ENCODE assay signal across 28 cellular contexts in the genomic region with DNA sequence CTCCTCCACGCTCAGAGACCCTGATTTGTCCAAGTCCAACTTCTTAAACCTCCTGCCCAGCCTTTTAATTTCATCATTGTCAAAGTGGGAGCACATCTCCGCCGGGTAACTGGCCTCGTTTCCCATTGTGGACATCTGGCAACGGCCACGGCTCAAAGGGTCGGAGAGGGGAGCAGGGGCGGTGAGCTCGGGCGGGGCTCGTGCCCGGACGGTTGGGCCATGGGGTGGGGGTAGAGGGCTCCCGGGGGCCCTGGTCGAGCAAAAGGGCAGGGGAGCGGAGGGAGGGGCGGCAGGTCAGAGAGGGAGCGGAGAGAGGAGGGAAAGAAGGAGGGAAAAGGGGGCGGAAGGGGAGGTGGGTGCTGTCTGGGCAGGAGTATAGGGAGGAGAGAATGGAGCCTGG. TPM values are rescaled to one million over a fixed set of nuclear protein-coding genes. Genes with fewer than 3 reads are reported as not detected.
A peak's percentile ranks its signal among the peaks of the same experiment; 100 is the strongest.
DNase-seq lines count a peak whose midpoint lies in the region; ATAC-seq, FAIRE-seq and TF ChIP-seq lines count a peak whose summit lies in the region.
"Had no signal": no experiment of that assay in that cellular context is flagged by ENCODE, and none has a peak within 500 bp of the region (broad histone marks: within the 10 kb centered on the region; RNA-seq: fewer than 3 reads in every experiment).

A gene with protein sequence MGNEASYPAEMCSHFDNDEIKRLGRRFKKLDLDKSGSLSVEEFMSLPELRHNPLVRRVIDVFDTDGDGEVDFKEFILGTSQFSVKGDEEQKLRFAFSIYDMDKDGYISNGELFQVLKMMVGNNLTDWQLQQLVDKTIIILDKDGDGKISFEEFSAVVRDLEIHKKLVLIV (minus strand): TSS at position 174 of the 400 bp plus-strand sequence. CDS start 48 bp downstream, at position 126.

- H3K18ac ChIP-seq in H1 (ENCODE audit: extremely low read depth, low read length), result no peak within 1 kb of the TSS

- H2AK5ac ChIP-seq in H1 (ENCODE audit: low read depth, low read length), result no peak within 1 kb of the TSS

- no peak within 1 kb of the TSS for H4K5ac ChIP-seq in H1 (ENCODE audit: insufficient read length, low read depth, low read length)

- WGBS in H1 (ENCODE audit: extremely low coverage in 1 of 2, insufficient coverage in 1 of 2, insufficient read length in 1 of 2, insufficient replicate concordance in 2 of 2, low coverage in 1 of 2, low lambda C conversion rate in 2 of 2, missing lambda C conversion rate in 1 of 2), 2 experiments, result 96% methylated on average over 4 of the region's 19 CpGs; no CpG with 5 or more reads in 1 of the 2 experiments

- no peak for TF ChIP-seq POLR2A in H1 (IDR thresholded peaks at IDR 0.05; ENCODE audit: control extremely low read depth in 1 of 2, low read depth in 2 of 2, low read length in 2 of 2)

- H4K20me1 ChIP-seq in H1 (replicated peaks in 1 of 2; ENCODE audit: control insufficient read depth in 1 of 2, insufficient read depth in 2 of 2, low read length in 2 of 2), result no peaks in the 10 kb centered on the region
- H4K20me1 ChIP-seq: BLaER1 treated with 17β-estradiol and CSF1 and Interleukin-3, amounts not matched to agents 10 nM and 100 nM had no signal

- no peak within 1 kb of the TSS for H3K9ac ChIP-seq in H1 (replicated peaks in 1 of 4; ENCODE audit: extremely low read depth in 1 of 4, low read depth in 3 of 4, low read length in 3 of 4)
- H3K9ac ChIP-seq: BLaER1 treated with 17β-estradiol and CSF1 and Interleukin-3, amounts not matched to agents 10 nM and 100 nM; GM23248 had no signal

- H2BK120ac ChIP-seq in H1 (replicated peaks; ENCODE audit: low read depth, low read length), result no peak within 1 kb of the TSS

- no peaks in the 10 kb centered on the region for H3K36me3 Mint-ChIP-seq in stimulated activated memory B cell treated with anti-CD40 and anti-IgM and Interleukin-4, amounts not matched to agents 10 μg/mL and 1 μg/mL and 100 μg/mL, for 72 hours
- H3K36me3 Mint-ChIP-seq: CD14-positive monocyte; CD4-positive, alpha-beta memory T cell had no signal

- no peak within 1 kb of the TSS for H3K4me3 Mint-ChIP-seq in stimulated activated naive CD8-positive, alpha-beta T cell treated with anti-CD3 and anti-CD28 coated beads, Interleukin-15, amount 100 ng/mL, for 72 hours
- H3K4me3 Mint-ChIP-seq in stimulated activated memory B cell treated with anti-CD40 and anti-IgM and Interleukin-4, amounts not matched to agents 10 μg/mL and 1 μg/mL and 100 μg/mL, for 72 hours, result no peak within 1 kb of the TSS
- H3K4me3 Mint-ChIP-seq: CD4-positive, alpha-beta memory T cell; HFFc6 had no signal

- no peaks in the 10 kb centered on the region for H3K9me3 ChIP-seq in H1 (ENCODE audit: insufficient read depth in 2 of 2, low read depth in 1 of 2, low read length in 1 of 2)
- H3K9me3 ChIP-seq: A549; BE2C; BLaER1 treated with 17β-estradiol and CSF1 and Interleukin-3, amounts not matched to agents 10 nM and 100 nM; HAP-1 had no signal

- no peak within 1 kb of the TSS for H3K14ac ChIP-seq in H1 (ENCODE audit: insufficient read length)

- H3K4me1 Mint-ChIP-seq in stimulated activated naive CD8-positive, alpha-beta T cell treated with anti-CD3 and anti-CD28 coated beads, Interleukin-15, amount 100 ng/mL, for 72 hours, result no peaks in the 10 kb centered on the region
- no peaks in the 10 kb centered on the region for H3K4me1 Mint-ChIP-seq in stimulated activated memory B cell treated with anti-CD40 and anti-IgM and Interleukin-4, amounts not matched to agents 10 μg/mL and 1 μg/mL and 100 μg/mL, for 72 hours
- H3K4me1 Mint-ChIP-seq: CD14-positive monocyte; CD4-positive, alpha-beta memory T cell had no signal

- no peaks in the 10 kb centered on the region for H3K23me2 ChIP-seq in H1 (ENCODE audit: low read depth, low read length)

- no peak for DNase-seq in stimulated activated naive CD8-positive, alpha-beta T cell treated with anti-CD3 and anti-CD28 coated beads, Interleukin-15, amount 100 ng/mL, for 72 hours
- no peak for DNase-seq in stimulated activated naive CD8-positive, alpha-beta T cell treated with anti-CD3 and anti-CD28 coated beads, Interleukin-15, Interleukin-2, amounts not matched to agents 100 U/mL and 50 U/mL, for 24 hours
- DNase-seq in H1 (ENCODE audit: low read depth in 1 of 2, low spot score in 2 of 2) (no peak), HUDEP-2 (lab: John Stamatoyannopoulos, UW; ENCODE audit: unreplicated experiment in 76 of 76) (no peak)
- DNase-seq: 8988T; ACHN; AML-193; BE2C; Calu3; CD4-positive, alpha-beta memory T cell; COR-L47; DMS53; DMS79 treated with DMSO at 0.1 percent for 48 hours; GF-D8; GM23248; HFFc6 had no signal

- H2BK5ac ChIP-seq in H1 (ENCODE audit: low read depth, low read length), result no peak within 1 kb of the TSS

- H3K79me2 ChIP-seq in H1 (ENCODE audit: control insufficient read depth in 1 of 2, insufficient read depth in 2 of 2, low read length in 2 of 2), result no peaks in the 10 kb centered on the region

- ATAC-seq in stimulated activated naive CD8-positive, alpha-beta T cell treated with anti-CD3 and anti-CD28 coated beads, Interleukin-15, amount 100 ng/mL, for 72 hours, result peak; percentile 71
- ATAC-seq in stimulated activated naive CD8-positive, alpha-beta T cell treated with anti-CD3 and anti-CD28 coated beads, Interleukin-15, Interleukin-2, amounts not matched to agents 100 U/mL and 50 U/mL, for 24 hours, result no peak
- ATAC-seq in stimulated activated memory B cell treated with anti-CD40 and anti-IgM and Interleukin-4, amounts not matched to agents 10 μg/mL and 1 μg/mL and 100 μg/mL, for 72 hours, result peak; percentile 58
- ATAC-seq in HG03439 (IDR thresholded peaks at IDR 0.05; ENCODE audit: unreplicated experiment) (no peak), GM18519 (IDR thresholded peaks at IDR 0.05; ENCODE audit: low FRiP score, unreplicated experiment) (no peak)
- ATAC-seq: A549 had no signal

- no peak within 1 kb of the TSS for H2BK15ac ChIP-seq in H1 (ENCODE audit: low read length)

- peak within 1 kb of the TSS; percentile 53; the same call in 1 of the 2 replicates for H4K8ac ChIP-seq in H1 (ENCODE audit: extremely low read depth, insufficient read depth, low read length)

- H2BK20ac ChIP-seq in H1 (ENCODE audit: low read length), result no peak within 1 kb of the TSS

- H3K27ac ChIP-seq in H1 (ENCODE audit: low read depth, low read length), result no peak within 1 kb of the TSS
- H3K27ac ChIP-seq: A549; BLaER1 treated with 17β-estradiol and CSF1 and Interleukin-3, amounts not matched to agents 10 nM and 100 nM; GM23248 had no signal

- no peak for TF ChIP-seq CTCF in H1 (IDR thresholded peaks at IDR 0.05; ENCODE audit: control extremely low read depth in 1 of 3, insufficient read depth in 1 of 3, low read depth in 1 of 3, low read length in 3 of 3)

- H3K9me3 Mint-ChIP-seq in stimulated activated naive CD8-positive, alpha-beta T cell treated with anti-CD3 and anti-CD28 coated beads, Interleukin-15, amount 100 ng/mL, for 72 hours, result no peaks in the 10 kb centered on the region
- H3K9me3 Mint-ChIP-seq in stimulated activated memory B cell treated with anti-CD40 and anti-IgM and Interleukin-4, amounts not matched to agents 10 μg/mL and 1 μg/mL and 100 μg/mL, for 72 hours, result no peaks in the 10 kb centered on the region
- H3K9me3 Mint-ChIP-seq: CD4-positive, alpha-beta memory T cell; HFFc6 had no signal

- no peak for FAIRE-seq in H1 (lab: Jason Lieb, UNC)
- FAIRE-seq: A549, GM12891, GM18507, H54 had no signal

- no peaks in the 10 kb centered on the region for H3K27me3 Mint-ChIP-seq in stimulated activated naive CD8-positive, alpha-beta T cell treated with anti-CD3 and anti-CD28 coated beads, Interleukin-15, amount 100 ng/mL, for 72 hours
- no peaks in the 10 kb centered on the region for H3K27me3 Mint-ChIP-seq in stimulated activated memory B cell treated with anti-CD40 and anti-IgM and Interleukin-4, amounts not matched to agents 10 μg/mL and 1 μg/mL and 100 μg/mL, for 72 hours

- H3K4me3 ChIP-seq in H1 (ENCODE audit: extremely low read depth in 1 of 4, insufficient read depth in 2 of 4, low read depth in 3 of 4, low read length in 4 of 4), result no peak within 1 kb of the TSS
- H3K4me3 ChIP-seq: A549; BLaER1 treated with 17β-estradiol and CSF1 and Interleukin-3, amounts not matched to agents 10 nM and 100 nM; GM23248; HAP-1 had no signal

- H2BK12ac ChIP-seq in H1 (ENCODE audit: low read depth, low read length), result no peak within 1 kb of the TSS

- no peak for TF ChIP-seq RAD21 in H1 (IDR thresholded peaks at IDR 0.05 in 1 of 2, conservative IDR thresholded peaks at IDR 0.05 in 1 of 2; ENCODE audit: low read depth in 2 of 2, low read length in 2 of 2)

- H3K56ac ChIP-seq in H1 (replicated peaks; ENCODE audit: insufficient read length, low read depth, low read length), result no peak within 1 kb of the TSS

- TF ChIP-seq EP300 in H1 (IDR thresholded peaks at IDR 0.05; ENCODE audit: borderline replicate concordance in 1 of 2, low read depth in 2 of 2, low read length in 2 of 2), result no peak

- H3K4me2 ChIP-seq in H1 (ENCODE audit: insufficient read depth in 1 of 2, low read depth in 2 of 2, low read length in 2 of 2), result no peak within 1 kb of the TSS
- H3K4me2 ChIP-seq: A549; BLaER1 treated with 17β-estradiol and CSF1 and Interleukin-3, amounts not matched to agents 10 nM and 100 nM had no signal

- H3K79me1 ChIP-seq in H1 (ENCODE audit: low read depth, low read length), result no peaks in the 10 kb centered on the region

- H4K91ac ChIP-seq in H1 (replicated peaks; ENCODE audit: insufficient read length, low read length), result no peak within 1 kb of the TSS

- H3K36me3 ChIP-seq in H1 (ENCODE audit: control insufficient read depth in 2 of 4, insufficient read depth in 4 of 4, low read length in 3 of 4), result no peaks in the 10 kb centered on the region
- H3K36me3 ChIP-seq: BE2C; BLaER1 treated with 17β-estradiol and CSF1 and Interleukin-3, amounts not matched to agents 10 nM and 100 nM; HAP-1 had no signal

- no peaks in the 10 kb centered on the region for H3K27me3 ChIP-seq in H1 (replicated peaks in 1 of 4; ENCODE audit: control insufficient read depth in 3 of 4, extremely low read depth in 1 of 4, insufficient read depth in 3 of 4, low read length in 3 of 4)
- H3K27me3 ChIP-seq: BLaER1 treated with 17β-estradiol and CSF1 and Interleukin-3, amounts not matched to agents 10 nM and 100 nM had no signal

- no peak within 1 kb of the TSS for H3K23ac ChIP-seq in H1 (ENCODE audit: insufficient read length)

- POLR2A ChIA-PET in H1 (lab: Charles Lee; ENCODE audit: partially characterized antibody), result no interaction called here

- H3K4ac ChIP-seq in H1 (replicated peaks; ENCODE audit: insufficient read length, low read depth, low read length), result no peak within 1 kb of the TSS

- no peaks in the 10 kb centered on the region for H3K4me1 ChIP-seq in H1 (replicated peaks in 1 of 4; ENCODE audit: control insufficient read depth in 3 of 4, insufficient read depth in 4 of 4, low read length in 3 of 4)
- H3K4me1 ChIP-seq: BE2C; BLaER1 treated with 17β-estradiol and CSF1 and Interleukin-3, amounts not matched to agents 10 nM and 100 nM had no signal

- CTCF ChIA-PET in H1 (lab: Charles Lee; ENCODE audit: partially characterized antibody), result no interaction called here

- no peak within 1 kb of the TSS for H2AFZ ChIP-seq in H1 (ENCODE audit: low read length)
- H2AFZ ChIP-seq: GM23248 had no signal

- H3K27ac Mint-ChIP-seq in stimulated activated naive CD8-positive, alpha-beta T cell treated with anti-CD3 and anti-CD28 coated beads, Interleukin-15, amount 100 ng/mL, for 72 hours, result no peak within 1 kb of the TSS
- H3K27ac Mint-ChIP-seq in stimulated activated memory B cell treated with anti-CD40 and anti-IgM and Interleukin-4, amounts not matched to agents 10 μg/mL and 1 μg/mL and 100 μg/mL, for 72 hours, result no peak within 1 kb of the TSS
- H3K27ac Mint-ChIP-seq: CD14-positive monocyte; CD4-positive, alpha-beta memory T cell; HFFc6 had no signal

RNA-seq across cellular contexts. Expression of the gene that starts here (rescaled TPM):
- not detected in 2 replicates for total RNA-seq in H1 (2021; fragmentation: NEBNext Ultra II Directional; extraction: Animal tissue kit (Norgen Biotek cat#: 25700))
- polyA plus RNA-seq in H1 (2011; rRNA removed), result not detected in 2 replicates
- polyA plus RNA-seq in H1 (2011; cell fraction: cytosol; rRNA removed), result not detected
- not detected for polyA plus RNA-seq in H1 (2011; cell fraction: nucleus; rRNA removed)
- not detected in 4 replicates for polyA plus RNA-seq in H1 (2012, experiment 1 of 2)
- not detected for polyA plus RNA-seq in H1 (2012, experiment 2 of 2)
- polyA plus RNA-seq in H1 (2013, experiment 1 of 2), result not detected
- not detected for polyA plus RNA-seq in H1 (2013, experiment 2 of 2)
- not detected in 2 replicates for polyA minus RNA-seq in H1 (2011; rRNA and poly(A)+ RNA removed)
- not detected for polyA minus RNA-seq in H1 (2011; cell fraction: cytosol; rRNA and poly(A)+ RNA removed)
- not detected for polyA minus RNA-seq in H1 (2011; cell fraction: nucleus; rRNA and poly(A)+ RNA removed)
- total RNA-seq: Calu3; CD4-positive, alpha-beta memory T cell; Daoy; G401; GM23248; HFFc6 had no signal
- polyA plus RNA-seq: A549; CD4-positive, alpha-beta memory T cell; GM23248 had no signal

Comparison
In these comparisons a context has a peak if more than half of its experiments do, and no peak if none do; other contexts are left out.
1. ATAC-seq: peak in stimulated activated naive CD8-positive, alpha-beta T cell treated with anti-CD3 and anti-CD28 coated beads, Interleukin-15, amount 100 ng/mL, for 72 hours (single experiment) and stimulated activated memory B cell treated with anti-CD40 and anti-IgM and Interleukin-4, amounts not matched to agents 10 μg/mL and 1 μg/mL and 100 μg/mL, for 72 hours (single experiment); none in stimulated activated naive CD8-positive, alpha-beta T cell treated with anti-CD3 and anti-CD28 coated beads, Interleukin-15, Interleukin-2, amounts not matched to agents 100 U/mL and 50 U/mL, for 24 hours (single experiment), HG03439 (single experiment) and GM18519 (single experiment).